Comparison of ENCODE assay signal across 19 cellular contexts in the genomic region with DNA sequence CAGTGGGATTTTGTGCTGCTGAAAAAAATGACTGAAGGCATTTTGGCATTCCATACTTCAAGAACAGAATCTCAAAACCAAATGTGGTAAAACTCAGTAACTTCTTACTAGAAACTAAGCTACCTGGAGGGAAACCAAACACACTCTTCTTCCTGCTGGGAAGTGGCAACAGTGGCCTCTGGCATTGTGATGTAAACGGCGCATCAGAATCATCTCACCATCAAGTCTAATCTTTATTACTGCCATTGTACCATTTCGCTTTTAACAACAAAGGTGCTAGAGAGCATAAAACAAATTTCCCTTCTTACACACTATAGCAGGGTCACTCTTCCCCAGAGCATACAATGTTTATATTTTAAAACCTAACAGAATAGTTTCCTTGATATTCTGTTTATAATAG.
"Had no signal": no experiment of that assay in that cellular context is flagged by ENCODE, and none has a peak within 500 bp of the region (broad histone marks: within the 10 kb centered on the region; RNA-seq: fewer than 3 reads in every experiment).

No MANE protein-coding gene starts in this region.

- H3K4me3 Mint-ChIP-seq: dendritic cell treated with granulocyte-macrophage colony-stimulating factor and Interleukin-4, amounts not matched to agents 40 ng/mL and 50 ng/mL, for 4 days; memory B cell; natural killer cell treated with Interleukin-12 subunit alpha and Interleukin-12 subunit beta and Interleukin-15 and Interleukin-18, amount 100 ng/mL, for 72 hours; neural progenitor cell had no signal

- H3K9me3 ChIP-seq: heart left ventricle, left ventricle myocardium inferior, lower lobe of right lung, pancreas had no signal

- H3K27ac Mint-ChIP-seq: dendritic cell treated with granulocyte-macrophage colony-stimulating factor and Interleukin-4, amounts not matched to agents 40 ng/mL and 50 ng/mL, for 4 days; memory B cell; natural killer cell treated with Interleukin-12 subunit alpha and Interleukin-12 subunit beta and Interleukin-15 and Interleukin-18, amount 100 ng/mL, for 72 hours; neural progenitor cell; progenitor cell of endocrine pancreas had no signal

- H3K9ac ChIP-seq: neural progenitor cell had no signal

- H3K36me3 ChIP-seq: heart left ventricle, left ventricle myocardium inferior, lower lobe of right lung, neural progenitor cell, pancreas had no signal

- H3K4me1 Mint-ChIP-seq: memory B cell, neural progenitor cell had no signal

- H3K9me3 Mint-ChIP-seq: dendritic cell treated with granulocyte-macrophage colony-stimulating factor and Interleukin-4, amounts not matched to agents 40 ng/mL and 50 ng/mL, for 4 days; memory B cell; neural progenitor cell had no signal

- H2AFZ ChIP-seq: neural progenitor cell had no signal

- H3K36me3 Mint-ChIP-seq: memory B cell; natural killer cell treated with Interleukin-12 subunit alpha and Interleukin-12 subunit beta and Interleukin-15 and Interleukin-18, amount 100 ng/mL, for 72 hours; neural progenitor cell had no signal

- H3K4me3 ChIP-seq: heart left ventricle, left ventricle myocardium inferior, lower lobe of right lung, neural progenitor cell, pancreas had no signal

- DNase-seq: erythroblast; heart left ventricle; hypothalamus; islet precursor cell; left ventricle myocardium inferior; lower lobe of right lung; midbrain; nucleus accumbens; pancreas; right cardiac atrium; small intestine; stimulated activated CD4-positive, alpha-beta T cell treated with anti-CD3 and anti-CD28 coated beads, Interleukin-12 subunit alpha, Interleukin-12 subunit beta, amount 100 ng/mL, for 4 hours; stimulated activated naive CD4-positive, alpha-beta T cell treated with Interleukin-2 at 50 U/mL for 16 hours; trophoblast cell had no signal

- H3K4me2 ChIP-seq: neural progenitor cell had no signal

- H3K27ac ChIP-seq: heart left ventricle, left ventricle myocardium inferior, lower lobe of right lung, neural progenitor cell, pancreas had no signal

- H3K27me3 Mint-ChIP-seq: dendritic cell treated with granulocyte-macrophage colony-stimulating factor and Interleukin-4, amounts not matched to agents 40 ng/mL and 50 ng/mL, for 4 days; memory B cell; natural killer cell treated with Interleukin-12 subunit alpha and Interleukin-12 subunit beta and Interleukin-15 and Interleukin-18, amount 100 ng/mL, for 72 hours; progenitor cell of endocrine pancreas had no signal

- H3K27me3 ChIP-seq: heart left ventricle, neural progenitor cell, pancreas had no signal

- ATAC-seq: heart left ventricle; lower lobe of right lung; natural killer cell treated with Interleukin-12 subunit alpha and Interleukin-12 subunit beta and Interleukin-15 and Interleukin-18, amount 100 ng/mL, for 72 hours; pancreas; right cardiac atrium had no signal

- H3K4me1 ChIP-seq: heart left ventricle, left ventricle myocardium inferior, lower lobe of right lung, neural progenitor cell, pancreas had no signal
